In the genomic region with DNA sequence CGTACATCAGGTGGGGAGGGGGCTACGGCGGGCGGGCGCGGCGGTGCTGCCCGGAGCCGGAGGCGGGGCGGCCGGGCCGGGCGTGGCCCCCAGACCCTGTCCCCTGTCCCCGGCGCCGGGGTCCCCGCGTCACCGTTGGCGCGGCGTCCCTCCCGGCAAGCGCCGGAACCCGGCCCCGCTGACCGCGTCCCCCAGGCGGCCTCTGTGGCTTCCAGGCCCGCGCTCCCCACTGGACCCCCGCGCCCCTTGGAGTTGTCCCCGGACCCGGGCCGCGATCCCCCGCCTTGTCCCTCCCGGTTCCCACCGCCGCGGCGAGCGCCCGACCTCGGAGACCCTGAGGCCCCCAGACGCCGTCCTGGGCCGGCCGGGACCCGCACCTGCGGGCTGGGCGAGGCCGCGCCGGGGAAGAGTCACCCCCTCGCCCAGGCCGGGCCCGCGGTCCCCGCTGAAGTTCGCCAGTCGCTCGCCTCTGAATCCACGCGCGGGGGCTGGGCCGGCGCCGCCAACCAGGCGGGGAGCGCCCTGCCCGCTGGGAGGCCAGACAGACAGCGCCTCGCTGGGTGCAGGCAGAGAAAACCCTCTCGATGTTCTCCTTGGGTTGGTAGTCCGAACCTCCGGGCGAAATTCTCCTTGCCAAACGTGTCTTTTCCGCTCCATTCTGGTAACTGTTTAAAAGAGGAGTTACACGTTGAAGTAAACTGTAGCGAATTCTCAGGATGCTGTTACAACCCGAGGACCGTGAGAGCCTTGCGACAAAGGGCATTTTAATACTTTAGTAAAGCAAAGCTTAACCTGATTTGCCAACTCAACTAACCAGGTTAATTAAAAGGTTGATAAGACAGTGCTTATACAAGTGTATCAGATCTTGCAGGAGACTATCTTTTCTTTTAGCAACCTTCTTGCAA, we compare ENCODE assay signal across 8 cellular contexts. TPM values are rescaled to one million over a fixed set of nuclear protein-coding genes. Genes with fewer than 3 reads are reported as not detected.
DNase-seq lines count a peak whose midpoint lies in the region; ATAC-seq and TF ChIP-seq lines count a peak whose summit lies in the region.

No MANE protein-coding gene starts in this region.

- H3K27me3 ChIP-seq in left lung, result peaks cover 0 to 5% of the 10 kb centered on the region in 2 donors

- DNase-seq in Daoy (ENCODE audit: low read depth) (peak; percentile 49), coronary artery (ENCODE audit: low spot score) (no peak), left lung (peak; percentile 65 to 90), NCI-H1048 (lab: John Stamatoyannopoulos, UW) (no peak)
- DNase-seq in Jurkat, Clone E6-1 (ENCODE audit: low read depth, low spot score), result no peak
- peak; percentile 60 for DNase-seq in activated CD4-positive, alpha-beta T cell treated with anti-CD3 and anti-CD28 coated beads for 48 hours
- peak; percentile 56 for DNase-seq in stimulated activated CD4-positive, alpha-beta T cell treated with anti-CD3 and anti-CD28 coated beads, Interleukin-4, amount 100 ng/mL, for 1 hour

- H3K36me3 ChIP-seq in left lung, result no peaks in the 10 kb centered on the region

- H3K4me3 ChIP-seq in Jurkat, Clone E6-1 (ENCODE audit: low read length), result peak overlapping the region; percentile 77
- H3K4me3 ChIP-seq in coronary artery, result peak overlapping the region; percentile 88
- H3K4me3 ChIP-seq in left lung, result peak overlapping the region; percentile 79 to 87

- H3K27ac ChIP-seq in coronary artery, result peak overlapping the region; percentile 66 to 81
- H3K27ac ChIP-seq in left lung, result peak overlapping the region; percentile 83 to 84

- ATAC-seq in GM21528 (IDR thresholded peaks at IDR 0.05; ENCODE audit: low FRiP score, unreplicated experiment) (peak; percentile 38), left lung (peak; percentile 72)

- no peaks in the 10 kb centered on the region for H3K9me3 ChIP-seq in left lung

- intact Hi-C loops in left lung (cut with DNase I), result no loop called here

- no peak for TF ChIP-seq CTCF in coronary artery (IDR thresholded peaks at IDR 0.05)
- no peak for TF ChIP-seq CTCF in left lung (IDR thresholded peaks at IDR 0.05)

- peaks cover 7 to 42% of the 10 kb centered on the region in 2 donors for H3K4me1 ChIP-seq in left lung

RNA-seq across cellular contexts. Expression of gene GAN, which starts 0.8 kb away (rescaled TPM):
- 8.8 and 12.4 TPM in 2 replicates for total RNA-seq in Daoy (2014; rRNA removed; shearing (Covaris generic))
- polyA plus RNA-seq in Jurkat, Clone E6-1 (2012; ENCODE audit: insufficient read depth, insufficient read length), result 1.2 TPM
- total RNA-seq in left lung, result 1 to 10 TPM; 7.9 to 8.1 TPM

Comparison
In these comparisons a context has a peak if more than half of its experiments do, and no peak if none do; other contexts are left out.
1. DNase-seq: peak in Daoy (single experiment), activated CD4-positive, alpha-beta T cell treated with anti-CD3 and anti-CD28 coated beads for 48 hours (single experiment), left lung (2 of 2) and stimulated activated CD4-positive, alpha-beta T cell treated with anti-CD3 and anti-CD28 coated beads, Interleukin-4, amount 100 ng/mL, for 1 hour (single experiment); none in Jurkat, Clone E6-1 (single experiment), coronary artery (single experiment) and NCI-H1048 (single experiment).
2. Peak in every context shown above with its lines, with median percentiles within 50 percentile points of each other: H3K4me3 ChIP-seq.